ENCODE assay signal across 15 cellular contexts in genomic region chr3:32819086-32819450, GRCh38. TPM values are rescaled to one million over a fixed set of nuclear protein-coding genes. Genes with fewer than 3 reads are reported as not detected.
DNase-seq lines count a peak whose midpoint lies in the region; ATAC-seq and TF ChIP-seq lines count a peak whose summit lies in the region.
"Had no signal": no experiment of that assay in that cellular context is flagged by ENCODE, and none has a peak within 500 bp of the region (broad histone marks: within the 10 kb centered on the region; RNA-seq: fewer than 3 reads in every experiment).

No MANE protein-coding gene starts in this region.

- peak overlapping the region; percentile 6 to 63 for H3K4me3 ChIP-seq in left lung
- H3K4me3 ChIP-seq: body of pancreas, SJSA1 had no signal

- H3K36me3 Mint-ChIP-seq in activated naive CD8-positive, alpha-beta T cell treated with anti-CD3 and anti-CD28 coated beads, Interleukin-2, amount 10 ng/mL, durations not matched to agents 7 days and 5 days = no peaks in the 10 kb centered on the region

- peaks cover 70% of the 10 kb centered on the region for H3K27me3 Mint-ChIP-seq in activated naive CD8-positive, alpha-beta T cell treated with anti-CD3 and anti-CD28 coated beads, Interleukin-2, amount 10 ng/mL, durations not matched to agents 7 days and 5 days
- peaks cover 79% of the 10 kb centered on the region for H3K27me3 Mint-ChIP-seq in stimulated activated naive CD8-positive, alpha-beta T cell treated with anti-CD3 and anti-CD28 coated beads, Interleukin-15, amount 100 ng/mL, for 72 hours

- H3K9me3 Mint-ChIP-seq in activated naive CD8-positive, alpha-beta T cell treated with anti-CD3 and anti-CD28 coated beads, Interleukin-2, amount 10 ng/mL, durations not matched to agents 7 days and 5 days = no peaks in the 10 kb centered on the region
- no peaks in the 10 kb centered on the region for H3K9me3 Mint-ChIP-seq in stimulated activated naive CD8-positive, alpha-beta T cell treated with anti-CD3 and anti-CD28 coated beads, Interleukin-15, amount 100 ng/mL, for 72 hours

- peak overlapping the region; percentile 18 for H3K4me3 Mint-ChIP-seq in activated naive CD8-positive, alpha-beta T cell treated with anti-CD3 and anti-CD28 coated beads, Interleukin-2, amount 10 ng/mL, durations not matched to agents 7 days and 5 days
- peak overlapping the region; percentile 56 to 89 for H3K4me3 Mint-ChIP-seq in stimulated activated naive CD8-positive, alpha-beta T cell treated with anti-CD3 and anti-CD28 coated beads, Interleukin-15, amount 100 ng/mL, for 72 hours

- no peak for ATAC-seq in activated naive CD8-positive, alpha-beta T cell treated with anti-CD3 and anti-CD28 coated beads, Interleukin-2, amount 10 ng/mL, durations not matched to agents 7 days and 5 days (ENCODE audit: low read depth)
- ATAC-seq in left lung (peak; percentile 2), GM21717 (IDR thresholded peaks at IDR 0.05; ENCODE audit: unreplicated experiment) (no peak)
- ATAC-seq in stimulated activated naive CD8-positive, alpha-beta T cell treated with anti-CD3 and anti-CD28 coated beads, Interleukin-15, amount 100 ng/mL, for 72 hours = no peak
- ATAC-seq: body of pancreas had no signal

- DNase-seq in activated effector memory CD4-positive, alpha-beta T cell treated with anti-CD3 and anti-CD28 coated beads, Interleukin-2, amount 50 U/mL, for 16 hours = peak; percentile 42
- DNase-seq in activated effector memory CD4-positive, alpha-beta T cell treated with Interleukin-2 at 50 U/mL for 16 hours = no peak
- no peak for DNase-seq in activated naive CD8-positive, alpha-beta T cell treated with anti-CD3 and anti-CD28 coated beads, Interleukin-2, amount 10 ng/mL, durations not matched to agents 7 days and 5 days
- DNase-seq in left lung (no peak), NCI-H2081 (lab: John Stamatoyannopoulos, UW) (no peak), NOMO-1 treated with dmso at 0.1 percent for 144 hours (lab: John Stamatoyannopoulos, UW; ENCODE audit: unreplicated experiment) (no peak)
- no peak for DNase-seq in stimulated activated naive CD8-positive, alpha-beta T cell treated with anti-CD3 and anti-CD28 coated beads, Interleukin-15, amount 100 ng/mL, for 72 hours
- DNase-seq: activated CD4-positive, alpha-beta T cell treated with anti-CD3 and anti-CD28 coated beads, Interleukin-2, amount 50 U/mL, for 1 hour; body of pancreas; GF-D8; HCEC 1CT; left colon; NCI-H510A treated with DMSO at 0.1 percent for 48 hours had no signal

- TF ChIP-seq CTCF in left lung (IDR thresholded peaks at IDR 0.05) = no peak

- peaks cover 41 to 90% of the 10 kb centered on the region in 2 donors for H3K27me3 ChIP-seq in left lung

- no peak overlapping the region for H3K27ac Mint-ChIP-seq in activated naive CD8-positive, alpha-beta T cell treated with anti-CD3 and anti-CD28 coated beads, Interleukin-2, amount 10 ng/mL, durations not matched to agents 7 days and 5 days
- no peak overlapping the region for H3K27ac Mint-ChIP-seq in stimulated activated naive CD8-positive, alpha-beta T cell treated with anti-CD3 and anti-CD28 coated beads, Interleukin-15, amount 100 ng/mL, for 72 hours

- no peaks in the 10 kb centered on the region for H3K9me3 ChIP-seq in left lung

- peak overlapping the region in 1 of 2 donors; percentile 48 for H3K27ac ChIP-seq in left lung
- H3K27ac ChIP-seq: body of pancreas, SJSA1 had no signal

- H3K36me3 ChIP-seq in left lung = no peaks in the 10 kb centered on the region
- H3K36me3 ChIP-seq: SJSA1 had no signal

- peaks cover 5 to 50% of the 10 kb centered on the region in 2 donors for H3K4me1 ChIP-seq in left lung

- intact Hi-C loops in left lung (cut with DNase I) = no loop called here

- H3K4me1 Mint-ChIP-seq in activated naive CD8-positive, alpha-beta T cell treated with anti-CD3 and anti-CD28 coated beads, Interleukin-2, amount 10 ng/mL, durations not matched to agents 7 days and 5 days = peaks cover 18% of the 10 kb centered on the region
- H3K4me1 Mint-ChIP-seq in stimulated activated naive CD8-positive, alpha-beta T cell treated with anti-CD3 and anti-CD28 coated beads, Interleukin-15, amount 100 ng/mL, for 72 hours = peaks cover 50% of the 10 kb centered on the region

- POLR2A ChIA-PET in activated naive CD8-positive, alpha-beta T cell treated with anti-CD3 and anti-CD28 coated beads, Interleukin-2, amount 10 ng/mL, durations not matched to agents 7 days and 5 days (lab: Charles Lee) = no interaction called here

RNA-seq across cellular contexts. Expression of gene TRIM71, which starts 1.3 kb away (rescaled TPM):
- not detected for total RNA-seq in activated naive CD8-positive, alpha-beta T cell treated with anti-CD3 and anti-CD28 coated beads, Interleukin-2, amount 10 ng/mL, durations not matched to agents 7 days and 5 days
- 1 to 10 TPM; 2.2 to 2.4 TPM for total RNA-seq in left lung
- total RNA-seq: body of pancreas, left colon had no signal
